In genomic region chr1:3471356-3472087, GRCh38 we compare ENCODE assay signal across 8 cellular contexts. TPM values are rescaled to one million over a fixed set of nuclear protein-coding genes. Genes with fewer than 3 reads are reported as not detected.
DNase-seq lines count a peak whose midpoint lies in the region; ATAC-seq and TF ChIP-seq lines count a peak whose summit lies in the region.

No MANE protein-coding gene starts in this region.

- H3K4me1 Mint-ChIP-seq in stimulated activated memory B cell treated with anti-CD40 and anti-IgM and Interleukin-4, amounts not matched to agents 10 μg/mL and 1 μg/mL and 100 μg/mL, for 72 hours, result peaks cover 8% of the 10 kb centered on the region

- H3K9me3 Mint-ChIP-seq in stimulated activated memory B cell treated with anti-CD40 and anti-IgM and Interleukin-4, amounts not matched to agents 10 μg/mL and 1 μg/mL and 100 μg/mL, for 72 hours, result peaks cover 3% of the 10 kb centered on the region

- TF ChIP-seq CTCF in PC-3 (conservative IDR thresholded peaks at IDR 0.05; ENCODE audit: low read depth, low read length), result peak; percentile 46
- TF ChIP-seq CTCF in fibroblast of mammary gland (conservative IDR thresholded peaks at IDR 0.05; ENCODE audit: control insufficient read depth, insufficient read depth, low read depth, low read length), result peak; percentile 22
- TF ChIP-seq CTCF in neural cell (IDR thresholded peaks at IDR 0.05; ENCODE audit: poor library complexity, severe bottlenecking), result peak; percentile 25

- H3K9me3 ChIP-seq in BLaER1, result no peaks in the 10 kb centered on the region
- no peaks in the 10 kb centered on the region for H3K9me3 ChIP-seq in PC-3 (ENCODE audit: low read length)
- H3K9me3 ChIP-seq in neural cell (ENCODE audit: low read length), result no peaks in the 10 kb centered on the region

- H4K20me1 ChIP-seq in BLaER1 (peaks cover 9% of the 10 kb centered on the region; the same call in 1 of the 2 replicates), PC-3 (ENCODE audit: low read length) (no peaks in the 10 kb centered on the region), neural cell (ENCODE audit: insufficient read depth) (no peaks in the 10 kb centered on the region)

- POLR2A ChIA-PET in PC-3 (lab: Charles Lee; ENCODE audit: unreplicated experiment), result no interaction called here

- TF ChIP-seq EP300 in neural cell (conservative IDR thresholded peaks at IDR 0.05; ENCODE audit: poor library complexity, severe bottlenecking), result no peak

- CTCF ChIA-PET in PC-3 (lab: Charles Lee), result interaction anchor here (2.1 kb wide), 1 partner anchor 18 kb away, joined by 15 read pairs; no protein-coding TSS in a partner anchor

- H3K36me3 Mint-ChIP-seq in stimulated activated memory B cell treated with anti-CD40 and anti-IgM and Interleukin-4, amounts not matched to agents 10 μg/mL and 1 μg/mL and 100 μg/mL, for 72 hours, result no peaks in the 10 kb centered on the region

- peak; percentile 23 for ATAC-seq in PC-3
- no peak for ATAC-seq in stimulated activated memory B cell treated with anti-CD40 and anti-IgM and Interleukin-4, amounts not matched to agents 10 μg/mL and 1 μg/mL and 100 μg/mL, for 72 hours
- no peak for ATAC-seq in GM21447 (IDR thresholded peaks at IDR 0.05; ENCODE audit: unreplicated experiment)

- intact Hi-C loops in PC-3 (cut with micrococcal nuclease), result no loop called here

- H3K4me2 ChIP-seq in BLaER1 (peak overlapping the region; percentile 86), PC-3 (ENCODE audit: low read length) (no peak overlapping the region), neural cell (ENCODE audit: low read length) (no peak overlapping the region)

- H2AFZ ChIP-seq in PC-3 (ENCODE audit: low read length) (no peak overlapping the region), neural cell (ENCODE audit: low read depth, low read length) (no peak overlapping the region)

- H3K36me3 ChIP-seq in BLaER1, result no peaks in the 10 kb centered on the region
- H3K36me3 ChIP-seq in PC-3 (ENCODE audit: low read depth, low read length), result no peaks in the 10 kb centered on the region; the same call in 1 of the 2 replicates
- H3K36me3 ChIP-seq in neural cell (ENCODE audit: insufficient read depth, low read length), result no peaks in the 10 kb centered on the region

- H3K9me2 ChIP-seq in PC-3 (replicated peaks; ENCODE audit: low read length) (no peaks in the 10 kb centered on the region), neural cell (ENCODE audit: insufficient read depth, low read length) (no peaks in the 10 kb centered on the region)

- no TSS peak for BruUV-seq in PC-3 (replicated peaks; lab: Mats Ljungman, UMichigan)

- H3K4me3 ChIP-seq in BLaER1, result no peak overlapping the region
- no peak overlapping the region for H3K4me3 ChIP-seq in PC-3 (ENCODE audit: low read length)
- no peak overlapping the region for H3K4me3 ChIP-seq in fibroblast of mammary gland (ENCODE audit: control insufficient read depth, low read depth, low read length)
- no peak overlapping the region for H3K4me3 ChIP-seq in neural cell (ENCODE audit: low read length)

- H3K27ac ChIP-seq in BLaER1, result peak overlapping the region; percentile 58
- no peak overlapping the region for H3K27ac ChIP-seq in PC-3 (ENCODE audit: low read length)
- H3K27ac ChIP-seq in neural cell (ENCODE audit: low read length), result no peak overlapping the region

- no peaks in the 10 kb centered on the region for H3F3A ChIP-seq in PC-3 (ENCODE audit: low read length, unreplicated experiment)
- no peaks in the 10 kb centered on the region for H3F3A ChIP-seq in neural cell (ENCODE audit: insufficient read depth, low read length, poor library complexity, severe bottlenecking)

- peaks cover 28% of the 10 kb centered on the region for H3K27me3 Mint-ChIP-seq in stimulated activated memory B cell treated with anti-CD40 and anti-IgM and Interleukin-4, amounts not matched to agents 10 μg/mL and 1 μg/mL and 100 μg/mL, for 72 hours

- H3K4me1 ChIP-seq in BLaER1, result peaks cover 56% of the 10 kb centered on the region
- H3K4me1 ChIP-seq in PC-3 (ENCODE audit: insufficient read depth, low read length), result no peaks in the 10 kb centered on the region; the same call in 1 of the 2 replicates

- H3K9ac ChIP-seq in BLaER1 (peak overlapping the region; percentile 48; the same call in 1 of the 2 replicates), PC-3 (ENCODE audit: low read length) (no peak overlapping the region), neural cell (ENCODE audit: low read length) (no peak overlapping the region)

- no peaks in the 10 kb centered on the region for H3K27me3 ChIP-seq in BLaER1
- no peaks in the 10 kb centered on the region for H3K27me3 ChIP-seq in PC-3 (ENCODE audit: low read length)
- no peaks in the 10 kb centered on the region for H3K27me3 ChIP-seq in neural cell (ENCODE audit: insufficient read depth, low read depth, low read length)

- TF ChIP-seq RAD21 in neural cell (conservative IDR thresholded peaks at IDR 0.05), result peak; percentile 17

- no peak for DNase-seq in PC-3
- peak; percentile 57 for DNase-seq in fibroblast of mammary gland (ENCODE audit: low read depth)
- DNase-seq in activated naive CD4-positive, alpha-beta T cell treated with Interleukin-2 at 50 U/mL for 16 hours, result no peak
- no peak for DNase-seq in NCI-H2081 treated with DMSO at 0.1 percent for 48 hours (lab: John Stamatoyannopoulos, UW)

- no peak overlapping the region for H3K4me3 Mint-ChIP-seq in stimulated activated memory B cell treated with anti-CD40 and anti-IgM and Interleukin-4, amounts not matched to agents 10 μg/mL and 1 μg/mL and 100 μg/mL, for 72 hours

- no peaks in the 10 kb centered on the region for H3K79me2 ChIP-seq in PC-3 (ENCODE audit: low read length)
- H3K79me2 ChIP-seq in neural cell (replicated peaks; ENCODE audit: insufficient read depth, low read length), result no peaks in the 10 kb centered on the region

- H3K27ac Mint-ChIP-seq in stimulated activated memory B cell treated with anti-CD40 and anti-IgM and Interleukin-4, amounts not matched to agents 10 μg/mL and 1 μg/mL and 100 μg/mL, for 72 hours, result no peak overlapping the region

TF ChIP-seq in neural cell, 6 proteins besides CTCF, POLR2A, EP300 and RAD21:
- TF ChIP-seq SMC3 (conservative IDR thresholded peaks at IDR 0.05; ENCODE audit: poor library complexity), result no peak
- no peak for TF ChIP-seq POLR2AphosphoS5 (IDR thresholded peaks at IDR 0.05)
- no peak for TF ChIP-seq TAF1 (IDR thresholded peaks at IDR 0.05; ENCODE audit: low read depth)
- TF ChIP-seq EZH2 (IDR thresholded peaks at IDR 0.05; ENCODE audit: borderline replicate concordance, insufficient read depth, low read length, poor library complexity, severe bottlenecking), result no peak
- TF ChIP-seq MXI1 (conservative IDR thresholded peaks at IDR 0.05; ENCODE audit: poor library complexity, severe bottlenecking), result no peak
- no peak for TF ChIP-seq REST (IDR thresholded peaks at IDR 0.05; ENCODE audit: borderline replicate concordance)

RNA-seq across cellular contexts. Expression of gene ARHGEF16, which starts 17.1 kb away (rescaled TPM):
- 54.3 and 60.7 TPM in 2 replicates for total RNA-seq in PC-3 (2014; rRNA removed)
- polyA plus RNA-seq in neural cell, result 0.64 and 0.96 TPM in 2 replicates
- 0.23 and 0.24 TPM in 2 replicates for polyA minus RNA-seq in neural cell
